ENCODE assay signal across 8 cellular contexts in the genomic region with DNA sequence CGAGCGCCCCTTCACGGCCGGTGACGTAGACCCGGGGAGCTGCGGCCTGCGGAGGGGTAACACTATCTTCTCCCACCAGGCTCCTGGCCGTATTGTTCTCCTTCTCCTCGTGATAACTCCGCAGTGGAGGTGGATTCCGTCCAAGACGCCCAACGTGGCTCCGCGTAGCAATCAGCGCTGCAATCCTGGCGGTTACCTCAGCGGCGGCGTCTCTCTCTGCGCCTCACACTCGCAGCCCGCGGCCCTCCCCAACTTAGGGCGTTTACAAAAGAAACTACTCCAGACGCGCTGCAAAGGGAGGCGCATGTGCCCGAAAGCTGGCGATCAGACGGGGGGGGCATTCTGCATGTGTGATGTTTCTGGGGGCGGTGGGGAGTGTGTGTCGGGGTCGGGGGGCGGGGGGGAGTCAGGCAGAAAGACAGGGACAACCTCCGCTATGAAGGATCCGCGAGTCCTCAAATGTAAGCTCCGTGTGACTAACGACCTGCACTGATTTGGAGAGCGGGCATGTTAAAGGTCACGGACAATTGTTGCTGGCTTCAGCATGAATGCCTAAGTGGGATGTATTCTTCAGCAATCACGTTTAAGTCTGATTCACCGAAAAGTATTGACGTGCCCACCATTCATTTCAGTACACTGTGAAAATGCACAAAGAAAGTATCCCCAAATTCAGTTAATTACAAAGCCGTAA. TPM values are rescaled to one million over a fixed set of nuclear protein-coding genes. Genes with fewer than 3 reads are reported as not detected.
A peak's percentile ranks its signal among the peaks of the same experiment; 100 is the strongest.
DNase-seq lines count a peak whose midpoint lies in the region; ATAC-seq, FAIRE-seq and TF ChIP-seq lines count a peak whose summit lies in the region.

No MANE protein-coding gene starts in this region.

- TF ChIP-seq EP300 in esophagus muscularis mucosa (IDR thresholded peaks at IDR 0.05), result no peak

- no peaks in the 10 kb centered on the region for H3K36me3 ChIP-seq in esophagus muscularis mucosa
- no peaks in the 10 kb centered on the region for H3K36me3 ChIP-seq in aorta (ENCODE audit: control insufficient read depth in 1 of 2, insufficient read depth in 2 of 2, low read length in 1 of 2)

- DNase-seq in D721Med (ENCODE audit: insufficient read length, low spot score) (no peak), NCI-H1092 (lab: John Stamatoyannopoulos, UW) (peak; percentile 63), esophagus muscularis mucosa (ENCODE audit: extremely low spot score) (no peak), aorta (peak; percentile 84 to 85)
- DNase-seq in activated CD4-positive, alpha-beta T cell treated with anti-CD3 and anti-CD28 coated beads, Interleukin-2, amount 50 U/mL, for 1 hour, result peak; percentile 32
- peak in 9 of 10 donors; percentile 20 to 71 (median 42) for DNase-seq in naive thymus-derived CD8-positive, alpha-beta T cell

- H3K27me3 ChIP-seq in esophagus muscularis mucosa (no peaks in the 10 kb centered on the region), aorta (ENCODE audit: control insufficient read depth in 1 of 2, insufficient read depth in 2 of 2, low read length in 1 of 2) (no peaks in the 10 kb centered on the region)

- TF ChIP-seq CTCF in D721Med (IDR thresholded peaks at IDR 0.05; ENCODE audit: insufficient read depth, missing control alignments) (no peak), esophagus muscularis mucosa (IDR thresholded peaks at IDR 0.05) (peak in 1 of 3 experiments; percentile 3)

- H3K4me3 ChIP-seq in esophagus muscularis mucosa (peak overlapping the region; percentile 71 to 89 (median 83)), aorta (ENCODE audit: low read length in 2 of 2) (peak overlapping the region; percentile 54 to 97)

- peaks cover 0 to 6% (median 0%) of the 10 kb centered on the region in 5 donors for H3K27me3 Mint-ChIP-seq in naive thymus-derived CD8-positive, alpha-beta T cell

- H3K27ac ChIP-seq in esophagus muscularis mucosa (replicated peaks in 1 of 4), result peak overlapping the region; percentile 78 to 86 (median 82)
- no peak overlapping the region for H3K27ac ChIP-seq in aorta (ENCODE audit: low read depth in 1 of 2, low read length in 2 of 2)

- H3K4me1 ChIP-seq in esophagus muscularis mucosa, result peaks cover 0 to 27% (median 13%) of the 10 kb centered on the region in 4 donors
- H3K4me1 ChIP-seq in aorta (ENCODE audit: control insufficient read depth in 1 of 2, insufficient read depth in 2 of 2, low read length in 2 of 2), result no peaks in the 10 kb centered on the region

- H3K4me3 Mint-ChIP-seq in naive thymus-derived CD8-positive, alpha-beta T cell, result peak overlapping the region; percentile 79 to 98 (median 90)

- H3K27ac Mint-ChIP-seq in naive thymus-derived CD8-positive, alpha-beta T cell, result peak overlapping the region; percentile 4 to 93 (median 83)

- POLR2A ChIA-PET in naive thymus-derived CD8-positive, alpha-beta T cell (lab: Charles Lee), result no interaction called here

- H3K36me3 Mint-ChIP-seq in naive thymus-derived CD8-positive, alpha-beta T cell, result no peaks in the 10 kb centered on the region

- H3K9me3 ChIP-seq in esophagus muscularis mucosa (no peaks in the 10 kb centered on the region), aorta (ENCODE audit: control insufficient read depth, low read length) (no peaks in the 10 kb centered on the region)

- no peaks in the 10 kb centered on the region for H3K9me3 Mint-ChIP-seq in naive thymus-derived CD8-positive, alpha-beta T cell

- WGBS in esophagus muscularis mucosa, result 20% methylated on average over 32 of the region's 47 CpGs
- WGBS in aorta, 2 donors, result 19 to 20% methylated on average over 41 to 47 of the region's 47 CpGs

- peak; percentile 80 for FAIRE-seq in D721Med (lab: Jason Lieb, UNC)

- peak in 1 of 2 donors; percentile 4 for ATAC-seq in naive thymus-derived CD8-positive, alpha-beta T cell
- peak; percentile 10 for ATAC-seq in aorta (ENCODE audit: low FRiP score)
- ATAC-seq in GM21717 (IDR thresholded peaks at IDR 0.05; ENCODE audit: unreplicated experiment), result no peak
- ATAC-seq in HG03469 (IDR thresholded peaks at IDR 0.05; ENCODE audit: unreplicated experiment), result no peak

- TF ChIP-seq POLR2A in esophagus muscularis mucosa (IDR thresholded peaks at IDR 0.05; ENCODE audit: low read depth), result no peak

- intact Hi-C loops in esophagus muscularis mucosa (cut with DNase I) (loop anchor here (5.0 to 10.0 kb wide), 2 partner anchors 99 to 118 kb away; no protein-coding TSS in a partner anchor), aorta (cut with DNase I) (loop anchor here in 1 of 2 donors (10.0 kb wide), 1 partner anchor 118 kb away; no protein-coding TSS in a partner anchor)

- H3K4me1 Mint-ChIP-seq in naive thymus-derived CD8-positive, alpha-beta T cell, result peaks cover 15 to 43% (median 25%) of the 10 kb centered on the region in 4 donors

RNA-seq across cellular contexts. Expression of gene ZNF516, which starts 1.3 kb away (rescaled TPM):
- total RNA-seq in esophagus muscularis mucosa (10 to 100 TPM; 28.5 to 44.9 (median 35.8) TPM), aorta (10 to 100 TPM; 26.0 to 55.6 TPM)
- total RNA-seq in naive thymus-derived CD8-positive, alpha-beta T cell, result 10 to 100 TPM; 25.7 to 27.2 TPM
- polyA plus RNA-seq in naive thymus-derived CD8-positive, alpha-beta T cell, result 1 to 10 TPM in 2 of 3 donors, under 1 TPM in 1; 0.80 to 5.8 (median 1.8) TPM
- polyA plus RNA-seq in aorta, result 1 to 10 TPM; 2.0 to 8.1 TPM

Comparison
In these comparisons a context has a peak if more than half of its experiments do, and no peak if none do; other contexts are left out.
1. DNase-seq: peak in NCI-H1092 (single experiment), activated CD4-positive, alpha-beta T cell treated with anti-CD3 and anti-CD28 coated beads, Interleukin-2, amount 50 U/mL, for 1 hour (single experiment), naive thymus-derived CD8-positive, alpha-beta T cell (9 of 10) and aorta (2 of 2); none in D721Med (single experiment) and esophagus muscularis mucosa (single experiment).
2. H3K27ac ChIP-seq: peak in esophagus muscularis mucosa (4 of 4); none in aorta (0 of 2).